18 cellular contexts compared by ENCODE assay signal in the genomic region with DNA sequence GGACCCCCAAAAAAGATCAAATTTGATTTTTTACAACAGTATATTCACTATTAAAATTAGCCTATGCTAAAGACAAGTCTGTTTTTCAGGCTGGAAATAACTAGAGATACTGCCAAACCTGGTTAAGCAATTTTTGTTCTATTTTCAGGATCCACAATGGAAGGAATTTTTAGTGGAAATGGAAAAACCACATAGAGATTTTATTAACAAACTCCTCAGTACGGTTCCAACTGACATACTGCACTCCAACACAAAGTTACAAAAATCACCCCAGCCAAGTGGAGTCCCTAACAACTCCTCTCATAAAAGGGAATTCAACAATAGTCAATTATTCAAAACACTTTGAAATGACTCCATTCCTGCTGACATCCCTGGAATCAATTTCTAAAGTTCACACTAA.
DNase-seq lines count a peak whose midpoint lies in the region; ATAC-seq and TF ChIP-seq lines count a peak whose summit lies in the region.
"Had no signal": no experiment of that assay in that cellular context is flagged by ENCODE, and none has a peak within 500 bp of the region (broad histone marks: within the 10 kb centered on the region; RNA-seq: fewer than 3 reads in every experiment).

No MANE protein-coding gene starts in this region.

- peak overlapping the region in 4 of 5 experiments; percentile 33 to 86 (median 50) for H3K27ac Mint-ChIP-seq in brain

- H3K4me1 ChIP-seq in HEK293 (ENCODE audit: control insufficient read depth, insufficient read depth, low read length) (no peaks in the 10 kb centered on the region), left lung (no peaks in the 10 kb centered on the region), tibial artery (peaks cover 0 to 69% (median 23%) of the 10 kb centered on the region in 4 donors)

- H3K9me3 ChIP-seq in HEK293 (ENCODE audit: control insufficient read depth, insufficient read depth, low read depth, low read length) (no peaks in the 10 kb centered on the region), left lung (no peaks in the 10 kb centered on the region), tibial artery (no peaks in the 10 kb centered on the region)
- H3K9me3 ChIP-seq: BLaER1, body of pancreas, mucosa of descending colon, neutrophil, right lobe of liver had no signal

- H3K4me3 Mint-ChIP-seq in brain: no peak overlapping the region

- TF ChIP-seq CTCF in HEK293 (tag by site-specific recombination; IDR thresholded peaks at IDR 0.05): no peak
- TF ChIP-seq CTCF in brain (conservative IDR thresholded peaks at IDR 0.05): no peak
- no peak for TF ChIP-seq CTCF in left lung (IDR thresholded peaks at IDR 0.05)
- TF ChIP-seq CTCF in tibial artery (IDR thresholded peaks at IDR 0.05): no peak

- H3K27me3 ChIP-seq in left lung (no peaks in the 10 kb centered on the region), tibial artery (no peaks in the 10 kb centered on the region)
- H3K27me3 ChIP-seq: BLaER1, body of pancreas, neutrophil, right lobe of liver had no signal

- H3K27ac ChIP-seq in HEK293 (ENCODE audit: extremely low read depth, low read depth, low read length) (no peak overlapping the region), left lung (peak overlapping the region in 1 of 2 donors; percentile 49), tibial artery (peak overlapping the region; percentile 57 to 63)
- H3K27ac ChIP-seq: KMS-11, neutrophil, PC-9 had no signal

- DNase-seq in left lung (no peak), tibial artery (no peak), D341Med (ENCODE audit: low spot score) (no peak), epidermal melanocyte (ENCODE audit: insufficient read length, low spot score) (no peak)
- DNase-seq: activated CD4-positive, alpha-beta T cell treated with anti-CD3 and anti-CD28 coated beads for 48 hours; body of pancreas; foreskin melanocyte; mucosa of descending colon; NCI-H1105; PC-9; right lobe of liver; substantia nigra had no signal

- peaks cover 8% of the 10 kb centered on the region for H3K4me1 Mint-ChIP-seq in brain

- POLR2A ChIA-PET in HEK293 (lab: Yijun Ruan, JAX): no interaction called here

- CTCF ChIA-PET in HEK293 (lab: Yijun Ruan, JAX): interaction anchor here (1.4 to 3.2 kb wide), 2 partner anchors 11 to 115 kb away, joined by 3 to 31 read pairs; no protein-coding TSS in a partner anchor

- no peaks in the 10 kb centered on the region for H3K27me3 Mint-ChIP-seq in brain

- H3K36me3 ChIP-seq in HEK293 (ENCODE audit: control insufficient read depth in 2 of 2, insufficient read depth in 1 of 2, low read length in 2 of 2) (peaks cover 46 to 70% of the 10 kb centered on the region in 2 experiments), left lung (peaks cover 0 to 72% of the 10 kb centered on the region in 2 donors), tibial artery (peaks cover 13 to 40% (median 26%) of the 10 kb centered on the region in 3 donors)

- ATAC-seq in left lung: peak; percentile 30
- ATAC-seq in HG03469 (IDR thresholded peaks at IDR 0.05; ENCODE audit: unreplicated experiment): no peak
- ATAC-seq: body of pancreas, mucosa of descending colon had no signal

- no peaks in the 10 kb centered on the region for H3K9me3 Mint-ChIP-seq in brain

- intact Hi-C loops in left lung (cut with DNase I): no loop called here
- intact Hi-C loops in tibial artery (cut with DNase I; ENCODE audit: low total_unique reads): no loop called here

- H3K4me3 ChIP-seq in HEK293 (ENCODE audit: low read depth, low read length): no peak overlapping the region
- no peak overlapping the region for H3K4me3 ChIP-seq in left lung
- H3K4me3 ChIP-seq in tibial artery: no peak overlapping the region
- H3K4me3 ChIP-seq: BLaER1, body of pancreas, mucosa of descending colon, PC-9, right lobe of liver had no signal

- H3K36me3 Mint-ChIP-seq in brain: peaks cover 67% of the 10 kb centered on the region

TF ChIP-seq in HEK293, 187 proteins besides CTCF, POLR2A, EP300 and RAD21:
- TF ChIP-seq, protein P1, sequence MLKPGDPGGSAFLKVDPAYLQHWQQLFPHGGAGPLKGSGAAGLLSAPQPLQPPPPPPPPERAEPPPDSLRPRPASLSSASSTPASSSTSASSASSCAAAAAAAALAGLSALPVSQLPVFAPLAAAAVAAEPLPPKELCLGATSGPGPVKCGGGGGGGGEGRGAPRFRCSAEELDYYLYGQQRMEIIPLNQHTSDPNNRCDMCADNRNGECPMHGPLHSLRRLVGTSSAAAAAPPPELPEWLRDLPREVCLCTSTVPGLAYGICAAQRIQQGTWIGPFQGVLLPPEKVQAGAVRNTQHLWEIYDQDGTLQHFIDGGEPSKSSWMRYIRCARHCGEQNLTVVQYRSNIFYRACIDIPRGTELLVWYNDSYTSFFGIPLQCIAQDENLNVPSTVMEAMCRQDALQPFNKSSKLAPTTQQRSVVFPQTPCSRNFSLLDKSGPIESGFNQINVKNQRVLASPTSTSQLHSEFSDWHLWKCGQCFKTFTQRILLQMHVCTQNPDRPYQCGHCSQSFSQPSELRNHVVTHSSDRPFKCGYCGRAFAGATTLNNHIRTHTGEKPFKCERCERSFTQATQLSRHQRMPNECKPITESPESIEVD (tag by site-specific recombination; IDR thresholded peaks at IDR 0.05): 0 out of 2 replicates have a peak, but pooled peaks have one; percentile 8
- no peak for TF ChIP-seq ZNF514 (tag by site-specific recombination; IDR thresholded peaks at IDR 0.05)
- TF ChIP-seq, protein P2, sequence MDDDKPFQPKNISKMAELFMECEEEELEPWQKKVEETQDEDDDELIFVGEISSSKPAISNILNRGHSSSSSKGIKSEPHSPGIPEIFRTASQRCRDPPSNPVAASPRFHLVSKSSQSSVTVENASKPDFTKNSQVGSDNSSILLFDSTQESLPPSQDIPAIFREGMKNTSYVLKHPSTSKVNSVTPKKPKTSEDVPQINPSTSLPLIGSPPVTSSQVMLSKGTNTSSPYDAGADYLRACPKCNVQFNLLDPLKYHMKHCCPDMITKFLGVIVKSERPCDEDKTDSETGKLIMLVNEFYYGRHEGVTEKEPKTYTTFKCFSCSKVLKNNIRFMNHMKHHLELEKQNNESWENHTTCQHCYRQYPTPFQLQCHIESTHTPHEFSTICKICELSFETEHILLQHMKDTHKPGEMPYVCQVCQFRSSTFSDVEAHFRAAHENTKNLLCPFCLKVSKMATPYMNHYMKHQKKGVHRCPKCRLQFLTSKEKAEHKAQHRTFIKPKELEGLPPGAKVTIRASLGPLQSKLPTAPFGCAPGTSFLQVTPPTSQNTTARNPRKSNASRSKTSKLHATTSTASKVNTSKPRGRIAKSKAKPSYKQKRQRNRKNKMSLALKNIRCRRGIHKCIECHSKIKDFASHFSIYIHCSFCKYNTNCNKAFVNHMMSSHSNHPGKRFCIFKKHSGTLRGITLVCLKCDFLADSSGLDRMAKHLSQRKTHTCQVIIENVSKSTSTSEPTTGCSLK (tag by site-specific recombination; IDR thresholded peaks at IDR 0.05): no peak
- no peak for TF ChIP-seq ZNF660 (tag by site-specific recombination; IDR thresholded peaks at IDR 0.05)
- TF ChIP-seq HOXD13 (CRISPR knock-in tag; IDR thresholded peaks at IDR 0.05; ENCODE audit: borderline replicate concordance): no peak
- no peak for TF ChIP-seq ZNF335 (tag by site-specific recombination; conservative IDR thresholded peaks at IDR 0.05)
